Comparison of ENCODE assay signal across 1 cellular context in the genomic region with DNA sequence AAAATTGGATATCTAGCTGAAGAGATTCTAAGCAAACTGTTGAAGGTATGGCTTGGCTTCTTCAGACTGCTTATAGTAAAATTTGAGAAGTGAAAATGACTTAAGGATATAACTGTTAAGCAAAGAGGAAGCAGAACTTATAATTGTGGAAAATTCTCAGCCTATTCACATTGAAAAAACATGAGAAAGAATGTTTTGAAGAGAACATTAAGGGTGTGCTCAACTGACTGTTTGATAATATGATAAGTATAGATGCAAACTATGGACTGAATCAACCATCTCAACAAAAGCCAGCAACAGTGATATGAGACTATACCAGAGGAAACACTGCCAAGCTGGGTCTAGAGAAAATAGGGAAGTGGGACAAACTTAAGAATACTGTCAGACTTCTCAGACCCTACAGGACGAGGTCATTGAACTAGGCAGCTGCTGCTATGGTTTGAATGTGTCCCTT.
TF ChIP-seq lines count a peak whose summit lies in the region.

No MANE protein-coding gene starts in this region.

TF ChIP-seq in GM12878, 131 proteins besides CTCF, POLR2A, EP300 and RAD21 (continued from another document and continues in another):
- TF ChIP-seq, protein P1, sequence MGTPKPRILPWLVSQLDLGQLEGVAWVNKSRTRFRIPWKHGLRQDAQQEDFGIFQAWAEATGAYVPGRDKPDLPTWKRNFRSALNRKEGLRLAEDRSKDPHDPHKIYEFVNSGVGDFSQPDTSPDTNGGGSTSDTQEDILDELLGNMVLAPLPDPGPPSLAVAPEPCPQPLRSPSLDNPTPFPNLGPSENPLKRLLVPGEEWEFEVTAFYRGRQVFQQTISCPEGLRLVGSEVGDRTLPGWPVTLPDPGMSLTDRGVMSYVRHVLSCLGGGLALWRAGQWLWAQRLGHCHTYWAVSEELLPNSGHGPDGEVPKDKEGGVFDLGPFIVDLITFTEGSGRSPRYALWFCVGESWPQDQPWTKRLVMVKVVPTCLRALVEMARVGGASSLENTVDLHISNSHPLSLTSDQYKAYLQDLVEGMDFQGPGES (IDR thresholded peaks at IDR 0.05), result no peak
- TF ChIP-seq RB1 (IDR thresholded peaks at IDR 0.05; ENCODE audit: borderline replicate concordance), result no peak
- TF ChIP-seq ZSCAN29 (IDR thresholded peaks at IDR 0.05), result no peak
- TF ChIP-seq ASH2L (IDR thresholded peaks at IDR 0.05; ENCODE audit: borderline replicate concordance, low read depth), result no peak
- peak; percentile 57 for TF ChIP-seq MTA2 (IDR thresholded peaks at IDR 0.05; ENCODE audit: low read depth)
- TF ChIP-seq, protein P2, sequence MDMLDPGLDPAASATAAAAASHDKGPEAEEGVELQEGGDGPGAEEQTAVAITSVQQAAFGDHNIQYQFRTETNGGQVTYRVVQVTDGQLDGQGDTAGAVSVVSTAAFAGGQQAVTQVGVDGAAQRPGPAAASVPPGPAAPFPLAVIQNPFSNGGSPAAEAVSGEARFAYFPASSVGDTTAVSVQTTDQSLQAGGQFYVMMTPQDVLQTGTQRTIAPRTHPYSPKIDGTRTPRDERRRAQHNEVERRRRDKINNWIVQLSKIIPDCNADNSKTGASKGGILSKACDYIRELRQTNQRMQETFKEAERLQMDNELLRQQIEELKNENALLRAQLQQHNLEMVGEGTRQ (IDR thresholded peaks at IDR 0.05; ENCODE audit: borderline replicate concordance, low read depth, low read length), result no peak
- TF ChIP-seq JUNB (IDR thresholded peaks at IDR 0.05), result no peak
- no peak for TF ChIP-seq CBX5 (IDR thresholded peaks at IDR 0.05; ENCODE audit: low read depth)
- TF ChIP-seq ZZZ3 (IDR thresholded peaks at IDR 0.05; ENCODE audit: control insufficient read depth, insufficient read length, low read depth), result no peak
- TF ChIP-seq SMAD1 (IDR thresholded peaks at IDR 0.05; ENCODE audit: low read depth, partially characterized antibody), result no peak
- TF ChIP-seq SUZ12 (IDR thresholded peaks at IDR 0.05; ENCODE audit: unreplicated experiment), result no peak
- no peak for TF ChIP-seq WRNIP1 (IDR thresholded peaks at IDR 0.05; ENCODE audit: borderline replicate concordance, low read depth, low read length)
- TF ChIP-seq, protein P3, sequence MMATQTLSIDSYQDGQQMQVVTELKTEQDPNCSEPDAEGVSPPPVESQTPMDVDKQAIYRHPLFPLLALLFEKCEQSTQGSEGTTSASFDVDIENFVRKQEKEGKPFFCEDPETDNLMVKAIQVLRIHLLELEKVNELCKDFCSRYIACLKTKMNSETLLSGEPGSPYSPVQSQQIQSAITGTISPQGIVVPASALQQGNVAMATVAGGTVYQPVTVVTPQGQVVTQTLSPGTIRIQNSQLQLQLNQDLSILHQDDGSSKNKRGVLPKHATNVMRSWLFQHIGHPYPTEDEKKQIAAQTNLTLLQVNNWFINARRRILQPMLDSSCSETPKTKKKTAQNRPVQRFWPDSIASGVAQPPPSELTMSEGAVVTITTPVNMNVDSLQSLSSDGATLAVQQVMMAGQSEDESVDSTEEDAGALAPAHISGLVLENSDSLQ (IDR thresholded peaks at IDR 0.05), result no peak
- TF ChIP-seq MYC (IDR thresholded peaks at IDR 0.05; ENCODE audit: insufficient read depth, insufficient read length, insufficient replicate concordance, low read length, severe bottlenecking), result no peak
- TF ChIP-seq MXI1 (IDR thresholded peaks at IDR 0.05; ENCODE audit: low read depth, low read length), result no peak
- TF ChIP-seq TAF1 (IDR thresholded peaks at IDR 0.05; ENCODE audit: borderline replicate concordance, low read depth, low read length), result no peak
- no peak for TF ChIP-seq STAT3 (IDR thresholded peaks at IDR 0.05; ENCODE audit: low read depth, low read length)
- TF ChIP-seq SPI1 (IDR thresholded peaks at IDR 0.05; ENCODE audit: borderline replicate concordance, insufficient read depth, low read depth, low read length), result peak; percentile 94
- TF ChIP-seq, protein P4, sequence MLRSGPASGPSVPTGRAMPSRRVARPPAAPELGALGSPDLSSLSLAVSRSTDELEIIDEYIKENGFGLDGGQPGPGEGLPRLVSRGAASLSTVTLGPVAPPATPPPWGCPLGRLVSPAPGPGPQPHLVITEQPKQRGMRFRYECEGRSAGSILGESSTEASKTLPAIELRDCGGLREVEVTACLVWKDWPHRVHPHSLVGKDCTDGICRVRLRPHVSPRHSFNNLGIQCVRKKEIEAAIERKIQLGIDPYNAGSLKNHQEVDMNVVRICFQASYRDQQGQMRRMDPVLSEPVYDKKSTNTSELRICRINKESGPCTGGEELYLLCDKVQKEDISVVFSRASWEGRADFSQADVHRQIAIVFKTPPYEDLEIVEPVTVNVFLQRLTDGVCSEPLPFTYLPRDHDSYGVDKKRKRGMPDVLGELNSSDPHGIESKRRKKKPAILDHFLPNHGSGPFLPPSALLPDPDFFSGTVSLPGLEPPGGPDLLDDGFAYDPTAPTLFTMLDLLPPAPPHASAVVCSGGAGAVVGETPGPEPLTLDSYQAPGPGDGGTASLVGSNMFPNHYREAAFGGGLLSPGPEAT (IDR thresholded peaks at IDR 0.05; ENCODE audit: low read depth), result peak; percentile 47
- peak; percentile 44; the same call in 1 of the 2 replicates for TF ChIP-seq IKZF1 (conservative IDR thresholded peaks at IDR 0.05)
- TF ChIP-seq, protein P5, sequence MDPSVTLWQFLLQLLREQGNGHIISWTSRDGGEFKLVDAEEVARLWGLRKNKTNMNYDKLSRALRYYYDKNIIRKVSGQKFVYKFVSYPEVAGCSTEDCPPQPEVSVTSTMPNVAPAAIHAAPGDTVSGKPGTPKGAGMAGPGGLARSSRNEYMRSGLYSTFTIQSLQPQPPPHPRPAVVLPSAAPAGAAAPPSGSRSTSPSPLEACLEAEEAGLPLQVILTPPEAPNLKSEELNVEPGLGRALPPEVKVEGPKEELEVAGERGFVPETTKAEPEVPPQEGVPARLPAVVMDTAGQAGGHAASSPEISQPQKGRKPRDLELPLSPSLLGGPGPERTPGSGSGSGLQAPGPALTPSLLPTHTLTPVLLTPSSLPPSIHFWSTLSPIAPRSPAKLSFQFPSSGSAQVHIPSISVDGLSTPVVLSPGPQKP (IDR thresholded peaks at IDR 0.05; ENCODE audit: low read depth, low read length), result no peak
- TF ChIP-seq, protein P6, sequence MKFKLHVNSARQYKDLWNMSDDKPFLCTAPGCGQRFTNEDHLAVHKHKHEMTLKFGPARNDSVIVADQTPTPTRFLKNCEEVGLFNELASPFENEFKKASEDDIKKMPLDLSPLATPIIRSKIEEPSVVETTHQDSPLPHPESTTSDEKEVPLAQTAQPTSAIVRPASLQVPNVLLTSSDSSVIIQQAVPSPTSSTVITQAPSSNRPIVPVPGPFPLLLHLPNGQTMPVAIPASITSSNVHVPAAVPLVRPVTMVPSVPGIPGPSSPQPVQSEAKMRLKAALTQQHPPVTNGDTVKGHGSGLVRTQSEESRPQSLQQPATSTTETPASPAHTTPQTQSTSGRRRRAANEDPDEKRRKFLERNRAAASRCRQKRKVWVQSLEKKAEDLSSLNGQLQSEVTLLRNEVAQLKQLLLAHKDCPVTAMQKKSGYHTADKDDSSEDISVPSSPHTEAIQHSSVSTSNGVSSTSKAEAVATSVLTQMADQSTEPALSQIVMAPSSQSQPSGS (IDR thresholded peaks at IDR 0.05; ENCODE audit: low read length), result no peak
- TF ChIP-seq NBN (IDR thresholded peaks at IDR 0.05), result no peak
- TF ChIP-seq CHD2 (IDR thresholded peaks at IDR 0.05; ENCODE audit: borderline replicate concordance, low read depth, low read length), result no peak
- peak in 1 of 2 experiments; percentile 54; a peak in 2 of 4 replicates for TF ChIP-seq IKZF2 (IDR thresholded peaks at IDR 0.05)
- TF ChIP-seq CEBPB (IDR thresholded peaks at IDR 0.05; ENCODE audit: borderline replicate concordance in 1 of 2, low read depth in 2 of 2, low read length in 2 of 2), result no peak
- TF ChIP-seq TBL1XR1 (IDR thresholded peaks at IDR 0.05; ENCODE audit: low read depth, low read length), result no peak
- no peak for TF ChIP-seq PML (IDR thresholded peaks at IDR 0.05; ENCODE audit: low read length)
- no peak for TF ChIP-seq RUNX3 (IDR thresholded peaks at IDR 0.05; ENCODE audit: low read length)
- TF ChIP-seq TCF7 (IDR thresholded peaks at IDR 0.05; ENCODE audit: borderline replicate concordance), result no peak
- no peak for TF ChIP-seq MEF2B (IDR thresholded peaks at IDR 0.05; ENCODE audit: partially characterized antibody, poor library complexity, severe bottlenecking)
- TF ChIP-seq ATF7 (IDR thresholded peaks at IDR 0.05; ENCODE audit: low read depth), result 0 out of 2 replicates have a peak, but pooled peaks have one; percentile 17
- TF ChIP-seq, protein P7, sequence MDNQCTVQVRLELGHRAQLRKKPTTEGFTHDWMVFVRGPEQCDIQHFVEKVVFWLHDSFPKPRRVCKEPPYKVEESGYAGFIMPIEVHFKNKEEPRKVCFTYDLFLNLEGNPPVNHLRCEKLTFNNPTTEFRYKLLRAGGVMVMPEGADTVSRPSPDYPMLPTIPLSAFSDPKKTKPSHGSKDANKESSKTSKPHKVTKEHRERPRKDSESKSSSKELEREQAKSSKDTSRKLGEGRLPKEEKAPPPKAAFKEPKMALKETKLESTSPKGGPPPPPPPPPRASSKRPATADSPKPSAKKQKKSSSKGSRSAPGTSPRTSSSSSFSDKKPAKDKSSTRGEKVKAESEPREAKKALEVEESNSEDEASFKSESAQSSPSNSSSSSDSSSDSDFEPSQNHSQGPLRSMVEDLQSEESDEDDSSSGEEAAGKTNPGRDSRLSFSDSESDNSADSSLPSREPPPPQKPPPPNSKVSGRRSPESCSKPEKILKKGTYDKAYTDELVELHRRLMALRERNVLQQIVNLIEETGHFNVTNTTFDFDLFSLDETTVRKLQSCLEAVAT (IDR thresholded peaks at IDR 0.05), result no peak
- TF ChIP-seq, protein P8, sequence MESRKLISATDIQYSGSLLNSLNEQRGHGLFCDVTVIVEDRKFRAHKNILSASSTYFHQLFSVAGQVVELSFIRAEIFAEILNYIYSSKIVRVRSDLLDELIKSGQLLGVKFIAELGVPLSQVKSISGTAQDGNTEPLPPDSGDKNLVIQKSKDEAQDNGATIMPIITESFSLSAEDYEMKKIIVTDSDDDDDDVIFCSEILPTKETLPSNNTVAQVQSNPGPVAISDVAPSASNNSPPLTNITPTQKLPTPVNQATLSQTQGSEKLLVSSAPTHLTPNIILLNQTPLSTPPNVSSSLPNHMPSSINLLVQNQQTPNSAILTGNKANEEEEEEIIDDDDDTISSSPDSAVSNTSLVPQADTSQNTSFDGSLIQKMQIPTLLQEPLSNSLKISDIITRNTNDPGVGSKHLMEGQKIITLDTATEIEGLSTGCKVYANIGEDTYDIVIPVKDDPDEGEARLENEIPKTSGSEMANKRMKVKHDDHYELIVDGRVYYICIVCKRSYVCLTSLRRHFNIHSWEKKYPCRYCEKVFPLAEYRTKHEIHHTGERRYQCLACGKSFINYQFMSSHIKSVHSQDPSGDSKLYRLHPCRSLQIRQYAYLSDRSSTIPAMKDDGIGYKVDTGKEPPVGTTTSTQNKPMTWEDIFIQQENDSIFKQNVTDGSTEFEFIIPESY (IDR thresholded peaks at IDR 0.05), result no peak
- TF ChIP-seq ZNF207 (IDR thresholded peaks at IDR 0.05; ENCODE audit: borderline replicate concordance), result no peak
- TF ChIP-seq GABPA (IDR thresholded peaks at IDR 0.05; ENCODE audit: low read depth), result no peak
- TF ChIP-seq, protein P9, sequence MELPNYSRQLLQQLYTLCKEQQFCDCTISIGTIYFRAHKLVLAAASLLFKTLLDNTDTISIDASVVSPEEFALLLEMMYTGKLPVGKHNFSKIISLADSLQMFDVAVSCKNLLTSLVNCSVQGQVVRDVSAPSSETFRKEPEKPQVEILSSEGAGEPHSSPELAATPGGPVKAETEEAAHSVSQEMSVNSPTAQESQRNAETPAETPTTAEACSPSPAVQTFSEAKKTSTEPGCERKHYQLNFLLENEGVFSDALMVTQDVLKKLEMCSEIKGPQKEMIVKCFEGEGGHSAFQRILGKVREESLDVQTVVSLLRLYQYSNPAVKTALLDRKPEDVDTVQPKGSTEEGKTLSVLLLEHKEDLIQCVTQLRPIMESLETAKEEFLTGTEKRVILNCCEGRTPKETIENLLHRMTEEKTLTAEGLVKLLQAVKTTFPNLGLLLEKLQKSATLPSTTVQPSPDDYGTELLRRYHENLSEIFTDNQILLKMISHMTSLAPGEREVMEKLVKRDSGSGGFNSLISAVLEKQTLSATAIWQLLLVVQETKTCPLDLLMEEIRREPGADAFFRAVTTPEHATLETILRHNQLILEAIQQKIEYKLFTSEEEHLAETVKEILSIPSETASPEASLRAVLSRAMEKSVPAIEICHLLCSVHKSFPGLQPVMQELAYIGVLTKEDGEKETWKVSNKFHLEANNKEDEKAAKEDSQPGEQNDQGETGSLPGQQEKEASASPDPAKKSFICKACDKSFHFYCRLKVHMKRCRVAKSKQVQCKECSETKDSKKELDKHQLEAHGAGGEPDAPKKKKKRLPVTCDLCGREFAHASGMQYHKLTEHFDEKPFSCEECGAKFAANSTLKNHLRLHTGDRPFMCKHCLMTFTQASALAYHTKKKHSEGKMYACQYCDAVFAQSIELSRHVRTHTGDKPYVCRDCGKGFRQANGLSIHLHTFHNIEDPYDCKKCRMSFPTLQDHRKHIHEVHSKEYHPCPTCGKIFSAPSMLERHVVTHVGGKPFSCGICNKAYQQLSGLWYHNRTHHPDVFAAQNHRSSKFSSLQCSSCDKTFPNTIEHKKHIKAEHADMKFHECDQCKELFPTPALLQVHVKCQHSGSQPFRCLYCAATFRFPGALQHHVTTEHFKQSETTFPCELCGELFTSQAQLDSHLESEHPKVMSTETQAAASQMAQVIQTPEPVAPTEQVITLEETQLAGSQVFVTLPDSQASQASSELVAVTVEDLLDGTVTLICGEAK (IDR thresholded peaks at IDR 0.05; ENCODE audit: borderline replicate concordance), result no peak
- TF ChIP-seq ETV6 (conservative IDR thresholded peaks at IDR 0.05 in 1 of 2, IDR thresholded peaks at IDR 0.05 in 1 of 2; ENCODE audit: borderline replicate concordance in 1 of 2, low read depth in 1 of 2), result no peak
- no peak for TF ChIP-seq RBBP5 (conservative IDR thresholded peaks at IDR 0.05)
- no peak for TF ChIP-seq POLR2AphosphoS5 (IDR thresholded peaks at IDR 0.05; ENCODE audit: low read length)
- TF ChIP-seq, protein P10, sequence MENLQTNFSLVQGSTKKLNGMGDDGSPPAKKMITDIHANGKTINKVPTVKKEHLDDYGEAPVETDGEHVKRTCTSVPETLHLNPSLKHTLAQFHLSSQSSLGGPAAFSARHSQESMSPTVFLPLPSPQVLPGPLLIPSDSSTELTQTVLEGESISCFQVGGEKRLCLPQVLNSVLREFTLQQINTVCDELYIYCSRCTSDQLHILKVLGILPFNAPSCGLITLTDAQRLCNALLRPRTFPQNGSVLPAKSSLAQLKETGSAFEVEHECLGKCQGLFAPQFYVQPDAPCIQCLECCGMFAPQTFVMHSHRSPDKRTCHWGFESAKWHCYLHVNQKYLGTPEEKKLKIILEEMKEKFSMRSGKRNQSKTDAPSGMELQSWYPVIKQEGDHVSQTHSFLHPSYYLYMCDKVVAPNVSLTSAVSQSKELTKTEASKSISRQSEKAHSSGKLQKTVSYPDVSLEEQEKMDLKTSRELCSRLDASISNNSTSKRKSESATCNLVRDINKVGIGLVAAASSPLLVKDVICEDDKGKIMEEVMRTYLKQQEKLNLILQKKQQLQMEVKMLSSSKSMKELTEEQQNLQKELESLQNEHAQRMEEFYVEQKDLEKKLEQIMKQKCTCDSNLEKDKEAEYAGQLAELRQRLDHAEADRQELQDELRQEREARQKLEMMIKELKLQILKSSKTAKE (IDR thresholded peaks at IDR 0.05; ENCODE audit: low read depth, poor library complexity, severe bottlenecking), result no peak
- TF ChIP-seq BMI1 (IDR thresholded peaks at IDR 0.05; ENCODE audit: borderline replicate concordance), result 0 out of 2 replicates have a peak, but pooled peaks have one; percentile 26
- no peak for TF ChIP-seq CHD4 (IDR thresholded peaks at IDR 0.05)
- TF ChIP-seq RCOR1 (conservative IDR thresholded peaks at IDR 0.05; ENCODE audit: low read depth, low read length), result no peak
- no peak for TF ChIP-seq KDM1A (IDR thresholded peaks at IDR 0.05; ENCODE audit: borderline replicate concordance)
- no peak for TF ChIP-seq EGR1 (IDR thresholded peaks at IDR 0.05; ENCODE audit: borderline replicate concordance in 1 of 2, low read depth in 2 of 2, low read length in 2 of 2)
- TF ChIP-seq ZBED1 (IDR thresholded peaks at IDR 0.05; ENCODE audit: borderline replicate concordance), result no peak
